1 cellular context compared by ENCODE assay signal in genomic region chrX:54093159-54093558, GRCh38.
TF ChIP-seq lines count a peak whose summit lies in the region.

No MANE protein-coding gene starts in this region.

TF ChIP-seq in SK-N-SH, 30 proteins besides CTCF, POLR2A, EP300 and RAD21 (continued from another document):
- no peak for TF ChIP-seq REST (IDR thresholded peaks at IDR 0.05; ENCODE audit: low read depth, low read length)
